In genomic region chr10:78672898-78673297, GRCh38 we compare ENCODE assay signal across 20 cellular contexts.
DNase-seq lines count a peak whose midpoint lies in the region; ATAC-seq, FAIRE-seq and TF ChIP-seq lines count a peak whose summit lies in the region.
"Had no signal": no experiment of that assay in that cellular context is flagged by ENCODE, and none has a peak within 500 bp of the region (broad histone marks: within the 10 kb centered on the region; RNA-seq: fewer than 3 reads in every experiment).

No MANE protein-coding gene starts in this region.

- H3K4me1 Mint-ChIP-seq in astrocyte (ENCODE audit: low read depth, unreplicated experiment), result no peaks in the 10 kb centered on the region
- H3K4me1 Mint-ChIP-seq: CD8-positive, alpha-beta memory T cell had no signal

- no peaks in the 10 kb centered on the region for H3K36me3 ChIP-seq in astrocyte (ENCODE audit: insufficient read depth, low read length)
- H3K36me3 ChIP-seq: thoracic aorta had no signal

- no peaks in the 10 kb centered on the region for H3K79me2 ChIP-seq in astrocyte (ENCODE audit: insufficient read depth, low read length)

- peak overlapping the region; percentile 19 for H2AFZ ChIP-seq in astrocyte (ENCODE audit: low read depth, low read length)

- H4K20me1 ChIP-seq in astrocyte (ENCODE audit: insufficient read depth, low read length), result no peaks in the 10 kb centered on the region

- H3K36me3 Mint-ChIP-seq in astrocyte (ENCODE audit: low read depth, unreplicated experiment), result no peaks in the 10 kb centered on the region
- H3K36me3 Mint-ChIP-seq: brain had no signal

- no peak overlapping the region for H3K27ac ChIP-seq in astrocyte (ENCODE audit: low read depth, low read length)
- H3K27ac ChIP-seq: psoas muscle, thoracic aorta had no signal

- peak overlapping the region; percentile 38 for H3K4me2 ChIP-seq in astrocyte (ENCODE audit: low read length)

- no peak overlapping the region for H3K4me3 ChIP-seq in astrocyte (ENCODE audit: insufficient read depth, low read depth, low read length)
- H3K4me3 ChIP-seq in foreskin fibroblast (ENCODE audit: low read depth in 1 of 2, low read length in 2 of 2), result no peak overlapping the region
- H3K4me3 ChIP-seq: psoas muscle, thoracic aorta had no signal

- H3K27ac Mint-ChIP-seq in astrocyte (ENCODE audit: unreplicated experiment), result no peak overlapping the region
- H3K27ac Mint-ChIP-seq: brain; CD8-positive, alpha-beta memory T cell; T-helper 2 cell treated with Interferon-gamma antibody and Interleukin-4, amounts not matched to agents 5 μg/mL and 100 μg/mL, for 36 hours had no signal

- H3K27me3 Mint-ChIP-seq in astrocyte (ENCODE audit: low read depth, unreplicated experiment), result peaks cover 25% of the 10 kb centered on the region

- no peak for ATAC-seq in HG02973 (IDR thresholded peaks at IDR 0.05; ENCODE audit: unreplicated experiment)
- ATAC-seq: activated T-cell treated with anti-CD3 and anti-CD28 coated beads, Interleukin-2, amount 50 U/mL, for 4 hours; left ventricle myocardium superior; psoas muscle had no signal

- peaks cover 2% of the 10 kb centered on the region for H3K27me3 ChIP-seq in astrocyte (ENCODE audit: insufficient read depth, low read length)

- FAIRE-seq in astrocyte (lab: Jason Lieb, UNC), result peak; percentile 68

- DNase-seq in AG08396 (ENCODE audit: low spot score) (peak; percentile 56), HT1080 (ENCODE audit: low read depth) (peak; percentile 57), astrocyte (ENCODE audit: low read depth) (peak; percentile 69), foreskin fibroblast (peak; percentile 16 to 57), NCI-H1092 (lab: John Stamatoyannopoulos, UW) (no peak), NCI-H2107 treated with DMSO at 0.1 percent for 48 hours (lab: John Stamatoyannopoulos, UW; ENCODE audit: unreplicated experiment) (no peak)
- no peak for DNase-seq in activated CD4-positive, alpha-beta T cell treated with anti-CD3 and anti-CD28 coated beads for 1 hour
- DNase-seq: ACHN; activated CD4-positive, CD25-positive, alpha-beta regulatory T cell; activated naive CD4-positive, alpha-beta T cell treated with anti-CD3 and anti-CD28 coated beads, Interleukin-2, amount 50 U/mL, for 16 hours; activated T-cell treated with anti-CD3 and anti-CD28 coated beads, Interleukin-2, amount 50 U/mL, for 4 hours; CD8-positive, alpha-beta memory T cell; DND-41; left ventricle myocardium superior; NCI-H774; psoas muscle had no signal

- H3K9me3 Mint-ChIP-seq in astrocyte (ENCODE audit: unreplicated experiment), result peaks cover 11% of the 10 kb centered on the region
- H3K9me3 Mint-ChIP-seq: activated T-cell treated with anti-CD3 and anti-CD28 coated beads, Interleukin-2, amount 50 U/mL, for 4 hours; T-helper 2 cell treated with Interferon-gamma antibody and Interleukin-4, amounts not matched to agents 5 μg/mL and 100 μg/mL, for 36 hours had no signal

- no peak overlapping the region for H3K9ac ChIP-seq in astrocyte (ENCODE audit: low read length)

- H3K9me3 ChIP-seq in astrocyte (ENCODE audit: insufficient read depth, low read depth, low read length), result no peaks in the 10 kb centered on the region
- H3K9me3 ChIP-seq: psoas muscle, thoracic aorta had no signal

- no peak for TF ChIP-seq CTCF in astrocyte (IDR thresholded peaks at IDR 0.05; ENCODE audit: insufficient read depth, low read depth, low read length)
- TF ChIP-seq CTCF in foreskin fibroblast (IDR thresholded peaks at IDR 0.05; ENCODE audit: low read depth, low read length), result no peak

- H3K4me1 ChIP-seq in astrocyte (ENCODE audit: insufficient read depth, low read length), result no peaks in the 10 kb centered on the region
- H3K4me1 ChIP-seq: psoas muscle had no signal

- H3K4me3 Mint-ChIP-seq in astrocyte (ENCODE audit: unreplicated experiment), result no peak overlapping the region
- H3K4me3 Mint-ChIP-seq: activated T-cell treated with anti-CD3 and anti-CD28 coated beads, Interleukin-2, amount 50 U/mL, for 4 hours; CD8-positive, alpha-beta memory T cell; T-helper 2 cell treated with Interferon-gamma antibody and Interleukin-4, amounts not matched to agents 5 μg/mL and 100 μg/mL, for 36 hours had no signal

Comparison
In these comparisons a context has a peak if more than half of its experiments do, and no peak if none do; other contexts are left out.
1. DNase-seq: peak in AG08396 (single experiment), HT1080 (single experiment), astrocyte (single experiment) and foreskin fibroblast (2 of 2); none in NCI-H1092 (single experiment), activated CD4-positive, alpha-beta T cell treated with anti-CD3 and anti-CD28 coated beads for 1 hour (single experiment) and NCI-H2107 treated with DMSO at 0.1 percent for 48 hours (single experiment).